ENCODE assay signal across 9 cellular contexts in the genomic region with DNA sequence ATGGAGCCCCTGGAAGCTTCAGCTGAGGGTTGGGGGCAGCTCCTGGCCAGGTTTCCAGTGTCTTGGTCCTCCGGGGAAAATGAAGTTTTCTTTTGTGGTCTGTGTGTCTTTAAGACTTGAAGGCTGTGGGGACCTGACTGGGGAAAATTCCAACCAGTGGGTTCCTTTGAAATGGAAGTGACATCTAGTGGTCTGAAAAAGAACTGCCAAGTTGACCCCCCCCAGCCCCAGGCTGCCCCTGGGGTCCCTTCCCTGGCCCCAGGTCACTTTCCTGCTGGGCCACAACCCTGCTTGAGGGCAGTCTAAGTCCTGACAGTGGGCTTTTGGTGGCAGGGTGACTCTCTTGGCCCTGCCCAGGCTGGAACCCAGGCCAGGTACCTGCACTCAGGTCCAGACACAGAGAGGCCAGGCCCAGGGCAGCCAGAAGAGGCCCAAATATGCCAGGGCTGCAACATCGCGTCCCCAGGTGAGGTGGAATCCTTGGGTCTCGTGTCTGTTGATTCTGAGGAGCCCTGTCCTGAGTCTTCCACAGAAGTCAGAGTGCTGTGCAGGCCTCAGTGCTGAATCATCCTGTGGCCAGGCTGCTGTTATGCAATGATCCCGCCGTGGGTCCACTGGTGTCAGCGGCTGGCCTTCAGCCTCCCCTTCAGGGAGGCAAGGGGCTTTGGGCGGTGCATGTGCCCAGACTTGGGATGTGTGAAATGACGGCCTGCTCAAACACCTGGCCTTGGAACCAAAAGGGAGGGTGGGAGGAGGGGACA.
A peak's percentile ranks its signal among the peaks of the same experiment; 100 is the strongest.
DNase-seq lines count a peak whose midpoint lies in the region; ATAC-seq and TF ChIP-seq lines count a peak whose summit lies in the region.
"Had no signal": no experiment of that assay in that cellular context is flagged by ENCODE, and none has a peak within 500 bp of the region (broad histone marks: within the 10 kb centered on the region; RNA-seq: fewer than 3 reads in every experiment).

No MANE protein-coding gene starts in this region.

- H4K20me1 ChIP-seq in OCI-LY1 (ENCODE audit: insufficient read depth, low read length), result no peaks in the 10 kb centered on the region

- H3K36me3 Mint-ChIP-seq in endodermal cell (ENCODE audit: low read depth) (no peaks in the 10 kb centered on the region), natural killer cell (no peaks in the 10 kb centered on the region)

- H3K79me2 ChIP-seq in OCI-LY1 (ENCODE audit: insufficient read depth, low read length), result no peaks in the 10 kb centered on the region

- H3K27me3 Mint-ChIP-seq in endodermal cell (ENCODE audit: insufficient read depth), result no peaks in the 10 kb centered on the region
- H3K27me3 Mint-ChIP-seq in natural killer cell (ENCODE audit: low read depth in 2 of 2), result peaks cover 0 to under 1% of the 10 kb centered on the region in 2 donors

- H3K36me3 ChIP-seq in GM06990 (ENCODE audit: control insufficient read depth, insufficient read depth, low read length), result no peaks in the 10 kb centered on the region
- no peaks in the 10 kb centered on the region for H3K36me3 ChIP-seq in OCI-LY1 (ENCODE audit: insufficient read depth, low read length)
- H3K36me3 ChIP-seq in endodermal cell (ENCODE audit: control insufficient read depth, insufficient read depth, low read length), result no peaks in the 10 kb centered on the region
- H3K36me3 ChIP-seq: thoracic aorta had no signal

- H3F3A ChIP-seq in OCI-LY1 (ENCODE audit: insufficient read depth, low read length), result no peaks in the 10 kb centered on the region

- DNase-seq in A172 (ENCODE audit: low spot score) (peak; percentile 46), GM06990 (ENCODE audit: extremely low read depth, insufficient read length) (no peak), endodermal cell (peak; percentile 83), natural killer cell (no peak), dorsolateral prefrontal cortex (no peak), Ammon's horn (ENCODE audit: low spot score) (no peak), epidermal melanocyte (ENCODE audit: insufficient read length, low spot score) (no peak)

- H3K9me3 Mint-ChIP-seq in endodermal cell (no peaks in the 10 kb centered on the region), natural killer cell (no peaks in the 10 kb centered on the region)

- H3K27me3 ChIP-seq in GM06990 (replicated peaks; ENCODE audit: control insufficient read depth, insufficient read depth, low read length) (no peaks in the 10 kb centered on the region; the same call in none of the 2 replicates), OCI-LY1 (ENCODE audit: insufficient read depth, low read length) (no peaks in the 10 kb centered on the region; the same call in 1 of the 2 replicates), endodermal cell (ENCODE audit: control insufficient read depth, insufficient read depth, low read length, poor library complexity, severe bottlenecking) (no peaks in the 10 kb centered on the region), dorsolateral prefrontal cortex (peaks cover 0 to 3% (median 0%) of the 10 kb centered on the region in 45 donors)

- no peak overlapping the region for H2AFZ ChIP-seq in OCI-LY1 (ENCODE audit: low read length)

- WGBS in endodermal cell (ENCODE audit: insufficient coverage in 1 of 2, insufficient read length in 1 of 2), 2 experiments, result 92 to 100% methylated on average over 2 to 9 of the region's 9 CpGs

- H3K4me3 Mint-ChIP-seq in endodermal cell (no peak overlapping the region), natural killer cell (no peak overlapping the region)

- H3K9me3 ChIP-seq in OCI-LY1 (ENCODE audit: low read length) (no peaks in the 10 kb centered on the region), endodermal cell (ENCODE audit: control insufficient read depth, low read length) (no peaks in the 10 kb centered on the region)
- H3K9me3 ChIP-seq: thoracic aorta had no signal

- intact Hi-C loops in natural killer cell (cut with micrococcal nuclease) (no loop called here), dorsolateral prefrontal cortex (cut with DNase I) (no loop called here)

- H3K4me2 ChIP-seq in OCI-LY1 (ENCODE audit: low read length), result no peak overlapping the region

- H3K27ac Mint-ChIP-seq in endodermal cell, result no peak overlapping the region
- H3K27ac Mint-ChIP-seq in natural killer cell, result no peak overlapping the region

- no peaks in the 10 kb centered on the region for H3K4me1 ChIP-seq in OCI-LY1 (ENCODE audit: insufficient read depth, low read length, severe bottlenecking)
- peaks cover 16% of the 10 kb centered on the region for H3K4me1 ChIP-seq in endodermal cell (ENCODE audit: control insufficient read depth, insufficient read depth, low read length)

- H3K27ac ChIP-seq in OCI-LY1 (ENCODE audit: low read depth, low read length, poor library complexity, severe bottlenecking) (no peak overlapping the region), endodermal cell (ENCODE audit: low read depth, low read length) (no peak overlapping the region), dorsolateral prefrontal cortex (no peak overlapping the region)
- H3K27ac ChIP-seq: thoracic aorta had no signal

- ATAC-seq in natural killer cell, result peak; percentile 54 to 62 (median 57)

- no peaks in the 10 kb centered on the region for H3K9me2 ChIP-seq in OCI-LY1 (ENCODE audit: low read depth, low read length)

- TF ChIP-seq CTCF in GM06990 (IDR thresholded peaks at IDR 0.05; ENCODE audit: insufficient read depth, low read length, poor library complexity, severe bottlenecking) (peak; percentile 44), OCI-LY1 (IDR thresholded peaks at IDR 0.05; ENCODE audit: low read length) (peak; percentile 52), endodermal cell (conservative IDR thresholded peaks at IDR 0.05) (peak; percentile 85), natural killer cell (IDR thresholded peaks at IDR 0.05) (peak; percentile 22), dorsolateral prefrontal cortex (IDR thresholded peaks at IDR 0.05 in 54 of 56, conservative IDR thresholded peaks at IDR 0.05 in 2 of 56; ENCODE audit: low read depth in 1 of 56, partially characterized antibody in 56 of 56) (peak in 27 of 56 donors; percentile 7 to 50 (median 24))

- H3K4me1 Mint-ChIP-seq in endodermal cell (peaks cover 44% of the 10 kb centered on the region), natural killer cell (no peaks in the 10 kb centered on the region)

- H3K4me3 ChIP-seq in GM06990 (replicated peaks; ENCODE audit: low read depth, low read length) (no peak overlapping the region), OCI-LY1 (ENCODE audit: low read depth, low read length, poor library complexity, severe bottlenecking) (no peak overlapping the region), endodermal cell (ENCODE audit: low read length) (no peak overlapping the region), dorsolateral prefrontal cortex (no peak overlapping the region)
- H3K4me3 ChIP-seq: thoracic aorta had no signal

- H3K9ac ChIP-seq in OCI-LY1 (ENCODE audit: low read length) (no peak overlapping the region), endodermal cell (ENCODE audit: extremely low read depth, low read length, poor library complexity, severe bottlenecking) (no peak overlapping the region)

Comparison
In these comparisons a context has a peak if more than half of its experiments do, and no peak if none do; other contexts are left out.
1. DNase-seq: peak in A172 (single experiment) and endodermal cell (single experiment); none in GM06990 (single experiment), natural killer cell (single experiment), dorsolateral prefrontal cortex (0 of 10), Ammon's horn (single experiment) and epidermal melanocyte (single experiment).